Comparison of ENCODE assay signal across 21 cellular contexts in genomic region chr13:37618554-37618953, GRCh38. TPM values are rescaled to one million over a fixed set of nuclear protein-coding genes. Genes with fewer than 3 reads are reported as not detected.
A peak's percentile ranks its signal among the peaks of the same experiment; 100 is the strongest.
DNase-seq lines count a peak whose midpoint lies in the region; ATAC-seq, FAIRE-seq and TF ChIP-seq lines count a peak whose summit lies in the region.
"Had no signal": no experiment of that assay in that cellular context is flagged by ENCODE, and none has a peak within 500 bp of the region (broad histone marks: within the 10 kb centered on the region; RNA-seq: fewer than 3 reads in every experiment).

No MANE protein-coding gene starts in this region.

- no peak for TF ChIP-seq POLR2A in A549 (IDR thresholded peaks at IDR 0.05; ENCODE audit: low read length)

- H3K4me3 ChIP-seq in A549 (no peak overlapping the region), HFF-Myc (replicated peaks; ENCODE audit: low read depth, low read length) (no peak overlapping the region), brain microvascular endothelial cell (ENCODE audit: low read depth, low read length) (no peak overlapping the region)
- H3K4me3 ChIP-seq: Peyer's patch, thoracic aorta had no signal

- FAIRE-seq in A549 (lab: Jason Lieb, UNC), result no peak
- FAIRE-seq: A204.1, GM19239 had no signal

- 58% methylated on average over 2 of the region's 2 CpGs for WGBS in A549 (ENCODE audit: missing lambda C conversion rate)

- H3K9me3 ChIP-seq in A549, result no peaks in the 10 kb centered on the region
- H3K9me3 ChIP-seq: Peyer's patch, thoracic aorta had no signal

- ATAC-seq in A549, result no peak
- no peak for ATAC-seq in GM21786 (IDR thresholded peaks at IDR 0.05; ENCODE audit: unreplicated experiment)
- no peak for ATAC-seq in HG03175 (IDR thresholded peaks at IDR 0.05; ENCODE audit: unreplicated experiment)
- ATAC-seq in HG03108 (IDR thresholded peaks at IDR 0.05; ENCODE audit: unreplicated experiment), result no peak
- ATAC-seq: left lobe of liver; natural killer cell treated with Interleukin-12 subunit alpha and Interleukin-12 subunit beta and Interleukin-15 and Interleukin-18, amount 100 ng/mL, for 72 hours; T-cell had no signal

- no peaks in the 10 kb centered on the region for H3K27me3 ChIP-seq in brain microvascular endothelial cell (replicated peaks)
- H3K27me3 ChIP-seq: Peyer's patch had no signal

- no peak for TF ChIP-seq RAD21 in A549 (conservative IDR thresholded peaks at IDR 0.05 in 1 of 2, IDR thresholded peaks at IDR 0.05 in 1 of 2)

- H3K4me2 ChIP-seq in A549, result peak overlapping the region; percentile 56

- H3K27ac ChIP-seq in A549, result 0 out of 6 replicates have a peak overlapping the region, but pooled peaks of 1 of the 2 experiments have one; percentile 21
- H3K27ac ChIP-seq in brain microvascular endothelial cell, result peak overlapping the region; percentile 99
- H3K27ac ChIP-seq: Peyer's patch, thoracic aorta had no signal

- TF ChIP-seq CTCF in A549 (IDR thresholded peaks at IDR 0.05) (no peak), HFF-Myc (IDR thresholded peaks at IDR 0.05; ENCODE audit: low read depth, low read length, missing control alignments) (no peak), brain microvascular endothelial cell (IDR thresholded peaks at IDR 0.05; ENCODE audit: low read depth, low read length, missing control alignments) (no peak)

- in situ Hi-C loops in brain microvascular endothelial cell (cut with HindIII; ENCODE audit: low pct_ligation_motif_present, low sequenced_read_pairs), result no loop called here

- no peak for TF ChIP-seq EP300 in A549 (IDR thresholded peaks at IDR 0.05)

- POLR2A ChIA-PET in A549 (lab: Yijun Ruan, JAX), result no interaction called here

- DNase-seq in A549 (ENCODE audit: low read depth in 1 of 2, low spot score in 1 of 2) (no peak), HFF-Myc (ENCODE audit: extremely low read depth, low read depth) (peak; percentile 33), brain microvascular endothelial cell (peak; percentile 45), iris pigment epithelial cell (ENCODE audit: low read depth) (peak; percentile 90), NCI-H2081 treated with DMSO at 0.1 percent for 48 hours (lab: John Stamatoyannopoulos, UW) (no peak)
- DNase-seq: activated naive CD4-positive, alpha-beta T cell treated with anti-CD3 and anti-CD28 coated beads for 36 hours; GDM1; hippocampal formation; Kasumi-1; NCI-H1694 treated with DMSO at 0.1 percent for 48 hours; Peyer's patch; stimulated activated CD8-positive, alpha-beta memory T cell treated with anti-CD3 and anti-CD28 coated beads, Interleukin-4, amount 100 ng/mL, for 48 hours; T-cell had no signal

- H3K4me1 ChIP-seq in A549, result peaks cover 26% of the 10 kb centered on the region
- H3K4me1 ChIP-seq: Peyer's patch had no signal

- H3K36me3 ChIP-seq in brain microvascular endothelial cell (replicated peaks), result no peaks in the 10 kb centered on the region
- H3K36me3 ChIP-seq: Peyer's patch, thoracic aorta had no signal

- CTCF ChIA-PET in A549 (lab: Yijun Ruan, JAX), result interaction anchor here (0.8 to 1.3 kb wide), 2 partner anchors 10 to 17 kb away, joined by 3 read pairs; no protein-coding TSS in a partner anchor

TF ChIP-seq in A549, 52 proteins besides CTCF, POLR2A, EP300 and RAD21:
- no peak for TF ChIP-seq FOSL2 (IDR thresholded peaks at IDR 0.05)
- no peak for TF ChIP-seq FOSL2 (CRISPR knock-in tag; IDR thresholded peaks at IDR 0.05)
- no peak for TF ChIP-seq ZFP36 (IDR thresholded peaks at IDR 0.05; ENCODE audit: borderline replicate concordance, partially characterized antibody)
- no peak for TF ChIP-seq HOXA7 (CRISPR knock-in tag; IDR thresholded peaks at IDR 0.05)
- TF ChIP-seq REST (IDR thresholded peaks at IDR 0.05), result no peak
- no peak for TF ChIP-seq EHF (CRISPR knock-in tag; IDR thresholded peaks at IDR 0.05)
- no peak for TF ChIP-seq ZSCAN20 (CRISPR knock-in tag; IDR thresholded peaks at IDR 0.05)
- no peak for TF ChIP-seq CBX2 (IDR thresholded peaks at IDR 0.05; ENCODE audit: borderline replicate concordance, low read depth)
- TF ChIP-seq RFX5 (IDR thresholded peaks at IDR 0.05), result no peak
- TF ChIP-seq CHD2 (IDR thresholded peaks at IDR 0.05; ENCODE audit: low read length, partially characterized antibody), result no peak
- TF ChIP-seq SMC3 (IDR thresholded peaks at IDR 0.05), result no peak
- no peak for TF ChIP-seq PHF8 (IDR thresholded peaks at IDR 0.05; ENCODE audit: borderline replicate concordance, low read depth)
- TF ChIP-seq POLR2AphosphoS2 (conservative IDR thresholded peaks at IDR 0.05; ENCODE audit: low read length), result no peak
- TF ChIP-seq RCOR1 (IDR thresholded peaks at IDR 0.05; ENCODE audit: low read depth, low read length), result no peak
- TF ChIP-seq GATA3 (IDR thresholded peaks at IDR 0.05; ENCODE audit: borderline replicate concordance), result no peak
- no peak for TF ChIP-seq ZC3H11A (IDR thresholded peaks at IDR 0.05)
- TF ChIP-seq E2F6 (IDR thresholded peaks at IDR 0.05; ENCODE audit: borderline replicate concordance, low read depth), result no peak

RNA-seq across cellular contexts. Expression of gene POSTN, which starts 20.0 kb away (rescaled TPM):
- polyA plus RNA-seq in A549 (2011; rRNA removed) (not detected in 2 replicates), A549 (2017; fragmentation: RNase III; extraction: RNeasy Plus Mini Kit Qiagen cat#74134 plus additional on column Dnase treatment) (0.04 to 0.07 TPM (median 0.04 TPM) in 3 replicates)
- not detected in 2 replicates for polyA plus RNA-seq in A549 (2012; cell fraction: cytosol; rRNA removed)
- not detected in 2 replicates for polyA plus RNA-seq in A549 (2012; cell fraction: nucleus; rRNA removed)
- not detected in 2 replicates for polyA minus RNA-seq in A549 (2011; rRNA and poly(A)+ RNA removed)

Comparison
In these comparisons a context has a peak if more than half of its experiments do, and no peak if none do; other contexts are left out.
1. DNase-seq: peak in HFF-Myc (single experiment), brain microvascular endothelial cell (single experiment) and iris pigment epithelial cell (single experiment); none in A549 (0 of 2) and NCI-H2081 treated with DMSO at 0.1 percent for 48 hours (single experiment).